Comparison of ENCODE assay signal across 8 cellular contexts in genomic region chr14:53151523-53151866, GRCh38. TPM values are rescaled to one million over a fixed set of nuclear protein-coding genes. Genes with fewer than 3 reads are reported as not detected.
DNase-seq lines count a peak whose midpoint lies in the region; ATAC-seq and TF ChIP-seq lines count a peak whose summit lies in the region.

No MANE protein-coding gene starts in this region.

- peaks cover 0 to 5% (median 0%) of the 10 kb centered on the region in 11 donors for H3K9me3 Mint-ChIP-seq in naive thymus-derived CD4-positive, alpha-beta T cell

- H4K20me1 ChIP-seq in Karpas-422 (ENCODE audit: insufficient read depth, low read depth, low read length) = peaks cover 31% of the 10 kb centered on the region

- H3K27ac ChIP-seq in Karpas-422 (ENCODE audit: low read length) (peak overlapping the region; percentile 74), coronary artery (no peak overlapping the region)
- peak overlapping the region; percentile 87 for H3K27ac ChIP-seq in naive thymus-derived CD4-positive, alpha-beta T cell (ENCODE audit: low read depth, low read length)

- H3K36me3 ChIP-seq in Karpas-422 (ENCODE audit: insufficient read depth, low read length) = peaks cover 32% of the 10 kb centered on the region
- peaks cover 0 to 10% (median 0%) of the 10 kb centered on the region in 3 experiments for H3K36me3 ChIP-seq in naive thymus-derived CD4-positive, alpha-beta T cell (ENCODE audit: control insufficient read depth in 2 of 3, insufficient read depth in 3 of 3, low read length in 3 of 3)

- peaks cover 52% of the 10 kb centered on the region for H3K4me1 ChIP-seq in Karpas-422 (ENCODE audit: low read length)
- H3K4me1 ChIP-seq in naive thymus-derived CD4-positive, alpha-beta T cell (ENCODE audit: control insufficient read depth in 2 of 2, insufficient read depth in 2 of 2, low read length in 2 of 2) = peaks cover 41 to 47% of the 10 kb centered on the region in 2 donors

- H3K27ac Mint-ChIP-seq in naive thymus-derived CD4-positive, alpha-beta T cell = peak overlapping the region; percentile 89 to 99 (median 95)

- H3K4me2 ChIP-seq in Karpas-422 (ENCODE audit: low read depth, low read length, poor library complexity, severe bottlenecking) = peak overlapping the region; percentile 81

- intact Hi-C loops in naive thymus-derived CD4-positive, alpha-beta T cell (cut with micrococcal nuclease) = loop anchor here (1.0 to 10.0 kb wide), 10 partner anchors 42 to 1903 kb away; partner anchors contain the start of genes CDKN3 (in 1 of the 2), CNIH1 (in 1 of the 2), ERO1A (in 1 of the 2) and GCH1 (in 1 of the 2)

- H3K79me2 ChIP-seq in Karpas-422 (ENCODE audit: low read length) = peaks cover 71% of the 10 kb centered on the region

- H3K4me3 Mint-ChIP-seq in naive thymus-derived CD4-positive, alpha-beta T cell = peak overlapping the region; percentile 94 to 100 (median 98)

- H3K4me3 ChIP-seq in AG10803 (ENCODE audit: low read length) (peak overlapping the region; percentile 89), Karpas-422 (ENCODE audit: low read length) (peak overlapping the region; percentile 86), coronary artery (peak overlapping the region; percentile 97)
- H3K4me3 ChIP-seq in naive thymus-derived CD4-positive, alpha-beta T cell (ENCODE audit: low read length) = peak overlapping the region; percentile 86

- no peaks in the 10 kb centered on the region; the same call in 1 of the 2 replicates for H3K9me3 ChIP-seq in Karpas-422 (ENCODE audit: low read length)
- no peaks in the 10 kb centered on the region for H3K9me3 ChIP-seq in naive thymus-derived CD4-positive, alpha-beta T cell (ENCODE audit: control insufficient read depth in 2 of 3, low read length in 3 of 3)

- POLR2A ChIA-PET in naive thymus-derived CD4-positive, alpha-beta T cell (lab: Charles Lee) = interaction anchor here (0.7 to 3.0 kb wide), 14 partner anchors 12 to 599 kb away, joined by 3 to 65 read pairs (median 4); partner anchors contain the start of genes GPR137C and TXNDC16

- no peaks in the 10 kb centered on the region for H3K27me3 ChIP-seq in Karpas-422 (ENCODE audit: low read length)
- H3K27me3 ChIP-seq in naive thymus-derived CD4-positive, alpha-beta T cell (ENCODE audit: control insufficient read depth in 2 of 2, insufficient read depth in 2 of 2, low read length in 2 of 2) = no peaks in the 10 kb centered on the region

- peaks cover 0 to 32% (median 5%) of the 10 kb centered on the region in 5 donors for H3K36me3 Mint-ChIP-seq in naive thymus-derived CD4-positive, alpha-beta T cell

- ATAC-seq in naive thymus-derived CD4-positive, alpha-beta T cell = no peak
- no peak for ATAC-seq in GM21447 (IDR thresholded peaks at IDR 0.05; ENCODE audit: unreplicated experiment)

- no peaks in the 10 kb centered on the region for H3K27me3 Mint-ChIP-seq in naive thymus-derived CD4-positive, alpha-beta T cell

- DNase-seq in AG10803 (ENCODE audit: low read depth) (no peak), Karpas-422 (peak; percentile 87), coronary artery (ENCODE audit: low spot score) (no peak), mucosa of gallbladder (ENCODE audit: low spot score) (no peak), H4 (ENCODE audit: low spot score) (no peak)
- no peak for DNase-seq in naive thymus-derived CD4-positive, alpha-beta T cell
- DNase-seq in stimulated activated naive CD4-positive, alpha-beta T cell treated with Interleukin-2 at 50 U/mL for 16 hours (lab: John Stamatoyannopoulos, UW) = no peak

- H2AFZ ChIP-seq in Karpas-422 (ENCODE audit: low read length) = no peak overlapping the region

- TF ChIP-seq CTCF in AG10803 (conservative IDR thresholded peaks at IDR 0.05; ENCODE audit: low read length) (no peak), coronary artery (IDR thresholded peaks at IDR 0.05) (no peak)

- CTCF ChIA-PET in naive thymus-derived CD4-positive, alpha-beta T cell (lab: Charles Lee) = interaction anchor here (0.8 to 3.0 kb wide), 5 partner anchors 9 to 95 kb away, joined by 3 to 13 read pairs (median 4); no protein-coding TSS in a partner anchor

- peak overlapping the region; percentile 89 for H3K9ac ChIP-seq in Karpas-422 (ENCODE audit: low read length)

- H3K9me2 ChIP-seq in Karpas-422 (replicated peaks; ENCODE audit: insufficient read depth, low read length) = no peaks in the 10 kb centered on the region

- H3K4me1 Mint-ChIP-seq in naive thymus-derived CD4-positive, alpha-beta T cell = peaks cover 48 to 71% (median 66%) of the 10 kb centered on the region in 7 donors

RNA-seq across cellular contexts. Expression of gene DDHD1, which starts 1.6 kb away (rescaled TPM):
- total RNA-seq in Karpas-422 (2014; rRNA removed; shearing (Covaris generic); ENCODE audit: low replicate concordance) = 66.1 and 127 TPM in 2 replicates
- total RNA-seq in naive thymus-derived CD4-positive, alpha-beta T cell = 100 to 1,000 TPM in 1 of 5 experiments, 10 to 100 TPM in 4; 46.7 to 103 (median 55.5) TPM
- 1 to 10 TPM; 6.7 to 7.0 TPM for polyA plus RNA-seq in naive thymus-derived CD4-positive, alpha-beta T cell
- 12.7 TPM for total RNA-seq in mucosa of gallbladder
- 6.3 and 6.9 TPM in 2 replicates for total RNA-seq in H4 (2014; rRNA removed; shearing (Covaris generic))

Comparison
In these comparisons a context has a peak if more than half of its experiments do, and no peak if none do; other contexts are left out.
1. H3K27ac ChIP-seq: peak in Karpas-422 (single experiment) and naive thymus-derived CD4-positive, alpha-beta T cell (single experiment); none in coronary artery (0 of 2).
2. Peak in every context shown above with its lines, with median percentiles within 50 percentile points of each other: H3K4me3 ChIP-seq.